ENCODE assay signal across 8 cellular contexts in genomic region chr3:16802382-16802781, GRCh38.
DNase-seq lines count a peak whose midpoint lies in the region; ATAC-seq and TF ChIP-seq lines count a peak whose summit lies in the region.
"Had no signal": no experiment of that assay in that cellular context is flagged by ENCODE, and none has a peak within 500 bp of the region (broad histone marks: within the 10 kb centered on the region; RNA-seq: fewer than 3 reads in every experiment).

No MANE protein-coding gene starts in this region.

- no peak overlapping the region for H3K4me3 ChIP-seq in H7 (ENCODE audit: insufficient read depth, low read depth, low read length)
- no peak overlapping the region for H3K4me3 ChIP-seq in smooth muscle cell
- H3K4me3 ChIP-seq: upper lobe of left lung had no signal

- H2AFZ ChIP-seq in smooth muscle cell (ENCODE audit: low read depth) = no peak overlapping the region

- no peaks in the 10 kb centered on the region for H3K9me3 ChIP-seq in smooth muscle cell (replicated peaks; ENCODE audit: low read depth)
- H3K9me3 ChIP-seq: upper lobe of left lung had no signal

- no peaks in the 10 kb centered on the region for H3K79me2 ChIP-seq in smooth muscle cell (ENCODE audit: low read depth)

- no peak overlapping the region for H3K27ac ChIP-seq in smooth muscle cell (ENCODE audit: low read depth)
- H3K27ac ChIP-seq: upper lobe of left lung had no signal

- 77% methylated on average over 3 of the region's 3 CpGs for WGBS in smooth muscle cell (ENCODE audit: low lambda C conversion rate)

- no peaks in the 10 kb centered on the region for H3K27me3 ChIP-seq in H7 (ENCODE audit: control insufficient read depth, insufficient read depth, low read length)
- H3K27me3 ChIP-seq in smooth muscle cell (ENCODE audit: low read depth) = no peaks in the 10 kb centered on the region
- H3K27me3 ChIP-seq: upper lobe of left lung had no signal

- no peak overlapping the region for H3K4me2 ChIP-seq in smooth muscle cell

- H4K20me1 ChIP-seq in smooth muscle cell (ENCODE audit: low read depth) = no peaks in the 10 kb centered on the region

- H3K9ac ChIP-seq in smooth muscle cell (ENCODE audit: low read depth) = no peak overlapping the region

- H3K36me3 ChIP-seq in H7 (replicated peaks; ENCODE audit: control insufficient read depth, insufficient read depth, low read length) = no peaks in the 10 kb centered on the region
- no peaks in the 10 kb centered on the region for H3K36me3 ChIP-seq in smooth muscle cell (ENCODE audit: low read depth)
- H3K36me3 ChIP-seq: upper lobe of left lung had no signal

- no peaks in the 10 kb centered on the region for H3F3A ChIP-seq in smooth muscle cell (ENCODE audit: low read depth)

- peak; percentile 87 for ATAC-seq in GM18502 (IDR thresholded peaks at IDR 0.05; ENCODE audit: poor library complexity, unreplicated experiment)
- ATAC-seq in GM21390 (IDR thresholded peaks at IDR 0.05; ENCODE audit: unreplicated experiment) = peak; percentile 86
- ATAC-seq in HG03520 (IDR thresholded peaks at IDR 0.05; ENCODE audit: unreplicated experiment) = peak; percentile 88

- no peak for TF ChIP-seq CTCF in smooth muscle cell (IDR thresholded peaks at IDR 0.05; ENCODE audit: borderline replicate concordance, insufficient read depth, poor library complexity, severe bottlenecking)

- peaks cover 3% of the 10 kb centered on the region for H3K4me1 ChIP-seq in smooth muscle cell (ENCODE audit: low read depth)

- DNase-seq in iris pigment epithelial cell (ENCODE audit: low read depth) (peak; percentile 6), H7 (no peak), smooth muscle cell (lab: John Stamatoyannopoulos, UW; ENCODE audit: unreplicated experiment) (no peak), NCI-H1930 (lab: John Stamatoyannopoulos, UW) (no peak)
- DNase-seq: upper lobe of left lung had no signal
